In the genomic region with DNA sequence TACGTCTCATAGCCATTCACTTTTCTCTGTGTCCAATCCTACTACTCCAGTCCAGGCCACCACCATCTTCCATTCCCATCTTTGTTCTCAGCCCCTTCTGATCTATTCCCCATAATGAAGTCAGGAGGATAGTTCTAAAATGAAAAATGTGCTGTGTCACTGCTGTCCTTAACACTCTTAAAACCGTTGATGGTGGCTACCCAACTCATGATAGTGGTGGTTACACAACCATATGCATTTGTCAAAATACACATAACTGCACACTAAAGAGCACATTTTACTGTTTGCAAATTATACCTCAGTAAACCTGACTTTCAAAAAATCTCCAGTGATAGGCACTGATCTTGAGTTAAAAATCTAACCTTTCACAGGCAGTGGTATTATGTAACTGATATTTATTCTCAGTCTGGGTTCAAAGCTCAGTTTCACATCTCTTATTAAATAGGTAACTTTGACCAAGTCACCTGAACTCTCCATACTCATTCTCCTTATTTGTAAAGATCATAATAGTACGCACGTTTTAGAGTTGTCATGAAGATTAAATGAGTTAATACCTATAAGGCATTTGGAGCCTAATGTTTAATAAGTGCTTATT, we compare ENCODE assay signal across 1 cellular context.
A peak's percentile ranks its signal among the peaks of the same experiment; 100 is the strongest.
TF ChIP-seq lines count a peak whose summit lies in the region.

No MANE protein-coding gene starts in this region.

TF ChIP-seq in K562, 482 proteins besides CTCF, POLR2A, EP300 and RAD21 (continued from another document and continues in another):
- TF ChIP-seq, protein P1, sequence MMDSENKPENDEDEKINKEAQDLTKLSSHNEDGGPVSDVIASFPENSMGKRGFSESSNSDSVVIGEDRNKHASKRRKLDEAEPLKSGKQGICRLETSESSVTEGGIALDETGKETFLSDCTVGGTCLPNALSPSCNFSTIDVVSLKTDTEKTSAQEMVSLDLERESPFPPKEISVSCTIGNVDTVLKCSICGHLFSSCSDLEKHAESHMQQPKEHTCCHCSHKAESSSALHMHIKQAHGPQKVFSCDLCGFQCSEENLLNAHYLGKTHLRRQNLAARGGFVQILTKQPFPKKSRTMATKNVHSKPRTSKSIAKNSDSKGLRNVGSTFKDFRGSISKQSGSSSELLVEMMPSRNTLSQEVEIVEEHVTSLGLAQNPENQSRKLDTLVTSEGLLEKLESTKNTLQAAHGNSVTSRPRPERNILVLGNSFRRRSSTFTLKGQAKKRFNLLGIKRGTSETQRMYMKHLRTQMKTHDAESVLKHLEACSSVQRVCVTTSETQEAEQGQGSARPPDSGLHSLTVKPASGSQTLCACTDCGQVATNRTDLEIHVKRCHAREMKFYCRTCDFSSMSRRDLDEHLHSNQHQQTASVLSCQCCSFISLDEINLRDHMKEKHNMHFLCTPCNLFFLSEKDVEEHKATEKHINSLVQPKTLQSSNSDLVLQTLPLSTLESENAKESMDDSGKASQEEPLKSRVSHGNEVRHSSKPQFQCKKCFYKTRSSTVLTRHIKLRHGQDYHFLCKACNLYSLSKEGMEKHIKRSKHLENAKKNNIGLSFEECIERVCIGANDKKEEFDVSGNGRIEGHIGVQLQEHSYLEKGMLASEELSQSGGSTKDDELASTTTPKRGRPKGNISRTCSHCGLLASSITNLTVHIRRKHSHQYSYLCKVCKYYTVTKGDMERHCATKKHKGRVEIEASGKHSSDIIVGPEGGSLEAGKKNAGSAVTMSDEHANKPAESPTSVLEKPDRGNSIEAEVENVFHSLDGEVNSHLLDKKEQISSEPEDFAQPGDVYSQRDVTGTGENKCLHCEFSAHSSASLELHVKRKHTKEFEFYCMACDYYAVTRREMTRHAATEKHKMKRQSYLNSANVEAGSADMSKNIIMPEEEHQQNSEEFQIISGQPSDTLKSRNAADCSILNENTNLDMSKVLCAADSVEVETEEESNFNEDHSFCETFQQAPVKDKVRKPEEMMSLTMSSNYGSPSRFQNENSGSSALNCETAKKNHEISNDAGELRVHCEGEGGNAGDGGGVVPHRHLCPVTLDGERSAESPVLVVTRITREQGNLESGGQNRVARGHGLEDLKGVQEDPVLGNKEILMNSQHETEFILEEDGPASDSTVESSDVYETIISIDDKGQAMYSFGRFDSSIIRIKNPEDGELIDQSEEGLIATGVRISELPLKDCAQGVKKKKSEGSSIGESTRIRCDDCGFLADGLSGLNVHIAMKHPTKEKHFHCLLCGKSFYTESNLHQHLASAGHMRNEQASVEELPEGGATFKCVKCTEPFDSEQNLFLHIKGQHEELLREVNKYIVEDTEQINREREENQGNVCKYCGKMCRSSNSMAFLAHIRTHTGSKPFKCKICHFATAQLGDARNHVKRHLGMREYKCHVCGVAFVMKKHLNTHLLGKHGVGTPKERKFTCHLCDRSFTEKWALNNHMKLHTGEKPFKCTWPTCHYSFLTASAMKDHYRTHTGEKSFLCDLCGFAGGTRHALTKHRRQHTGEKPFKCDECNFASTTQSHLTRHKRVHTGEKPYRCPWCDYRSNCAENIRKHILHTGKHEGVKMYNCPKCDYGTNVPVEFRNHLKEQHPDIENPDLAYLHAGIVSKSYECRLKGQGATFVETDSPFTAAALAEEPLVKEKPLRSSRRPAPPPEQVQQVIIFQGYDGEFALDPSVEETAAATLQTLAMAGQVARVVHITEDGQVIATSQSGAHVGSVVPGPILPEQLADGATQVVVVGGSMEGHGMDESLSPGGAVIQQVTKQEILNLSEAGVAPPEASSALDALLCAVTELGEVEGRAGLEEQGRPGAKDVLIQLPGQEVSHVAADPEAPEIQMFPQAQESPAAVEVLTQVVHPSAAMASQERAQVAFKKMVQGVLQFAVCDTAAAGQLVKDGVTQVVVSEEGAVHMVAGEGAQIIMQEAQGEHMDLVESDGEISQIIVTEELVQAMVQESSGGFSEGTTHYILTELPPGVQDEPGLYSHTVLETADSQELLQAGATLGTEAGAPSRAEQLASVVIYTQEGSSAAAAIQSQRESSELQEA (IDR thresholded peaks at IDR 0.05; ENCODE audit: low read depth) = no peak
- no peak for TF ChIP-seq PCBP2 (IDR thresholded peaks at IDR 0.05; ENCODE audit: low read depth, low read length, poor library complexity, severe bottlenecking)
- TF ChIP-seq, protein P2, sequence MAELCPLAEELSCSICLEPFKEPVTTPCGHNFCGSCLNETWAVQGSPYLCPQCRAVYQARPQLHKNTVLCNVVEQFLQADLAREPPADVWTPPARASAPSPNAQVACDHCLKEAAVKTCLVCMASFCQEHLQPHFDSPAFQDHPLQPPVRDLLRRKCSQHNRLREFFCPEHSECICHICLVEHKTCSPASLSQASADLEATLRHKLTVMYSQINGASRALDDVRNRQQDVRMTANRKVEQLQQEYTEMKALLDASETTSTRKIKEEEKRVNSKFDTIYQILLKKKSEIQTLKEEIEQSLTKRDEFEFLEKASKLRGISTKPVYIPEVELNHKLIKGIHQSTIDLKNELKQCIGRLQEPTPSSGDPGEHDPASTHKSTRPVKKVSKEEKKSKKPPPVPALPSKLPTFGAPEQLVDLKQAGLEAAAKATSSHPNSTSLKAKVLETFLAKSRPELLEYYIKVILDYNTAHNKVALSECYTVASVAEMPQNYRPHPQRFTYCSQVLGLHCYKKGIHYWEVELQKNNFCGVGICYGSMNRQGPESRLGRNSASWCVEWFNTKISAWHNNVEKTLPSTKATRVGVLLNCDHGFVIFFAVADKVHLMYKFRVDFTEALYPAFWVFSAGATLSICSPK (IDR thresholded peaks at IDR 0.05; ENCODE audit: borderline replicate concordance) = no peak
- TF ChIP-seq, protein P3, sequence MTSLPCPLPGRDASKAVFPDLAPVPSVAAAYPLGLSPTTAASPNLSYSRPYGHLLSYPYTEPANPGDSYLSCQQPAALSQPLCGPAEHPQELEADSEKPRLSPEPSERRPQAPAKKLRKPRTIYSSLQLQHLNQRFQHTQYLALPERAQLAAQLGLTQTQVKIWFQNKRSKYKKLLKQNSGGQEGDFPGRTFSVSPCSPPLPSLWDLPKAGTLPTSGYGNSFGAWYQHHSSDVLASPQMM (CRISPR knock-in tag; IDR thresholded peaks at IDR 0.05) = no peak
- no peak for TF ChIP-seq NFATC3 (IDR thresholded peaks at IDR 0.05)
- no peak for TF ChIP-seq TAF15 (IDR thresholded peaks at IDR 0.05; ENCODE audit: low read depth, low read length)
- peak; percentile 75; the same call in 1 of the 2 replicates for TF ChIP-seq MAFF (IDR thresholded peaks at IDR 0.05; ENCODE audit: low read length)
- TF ChIP-seq, protein P4, sequence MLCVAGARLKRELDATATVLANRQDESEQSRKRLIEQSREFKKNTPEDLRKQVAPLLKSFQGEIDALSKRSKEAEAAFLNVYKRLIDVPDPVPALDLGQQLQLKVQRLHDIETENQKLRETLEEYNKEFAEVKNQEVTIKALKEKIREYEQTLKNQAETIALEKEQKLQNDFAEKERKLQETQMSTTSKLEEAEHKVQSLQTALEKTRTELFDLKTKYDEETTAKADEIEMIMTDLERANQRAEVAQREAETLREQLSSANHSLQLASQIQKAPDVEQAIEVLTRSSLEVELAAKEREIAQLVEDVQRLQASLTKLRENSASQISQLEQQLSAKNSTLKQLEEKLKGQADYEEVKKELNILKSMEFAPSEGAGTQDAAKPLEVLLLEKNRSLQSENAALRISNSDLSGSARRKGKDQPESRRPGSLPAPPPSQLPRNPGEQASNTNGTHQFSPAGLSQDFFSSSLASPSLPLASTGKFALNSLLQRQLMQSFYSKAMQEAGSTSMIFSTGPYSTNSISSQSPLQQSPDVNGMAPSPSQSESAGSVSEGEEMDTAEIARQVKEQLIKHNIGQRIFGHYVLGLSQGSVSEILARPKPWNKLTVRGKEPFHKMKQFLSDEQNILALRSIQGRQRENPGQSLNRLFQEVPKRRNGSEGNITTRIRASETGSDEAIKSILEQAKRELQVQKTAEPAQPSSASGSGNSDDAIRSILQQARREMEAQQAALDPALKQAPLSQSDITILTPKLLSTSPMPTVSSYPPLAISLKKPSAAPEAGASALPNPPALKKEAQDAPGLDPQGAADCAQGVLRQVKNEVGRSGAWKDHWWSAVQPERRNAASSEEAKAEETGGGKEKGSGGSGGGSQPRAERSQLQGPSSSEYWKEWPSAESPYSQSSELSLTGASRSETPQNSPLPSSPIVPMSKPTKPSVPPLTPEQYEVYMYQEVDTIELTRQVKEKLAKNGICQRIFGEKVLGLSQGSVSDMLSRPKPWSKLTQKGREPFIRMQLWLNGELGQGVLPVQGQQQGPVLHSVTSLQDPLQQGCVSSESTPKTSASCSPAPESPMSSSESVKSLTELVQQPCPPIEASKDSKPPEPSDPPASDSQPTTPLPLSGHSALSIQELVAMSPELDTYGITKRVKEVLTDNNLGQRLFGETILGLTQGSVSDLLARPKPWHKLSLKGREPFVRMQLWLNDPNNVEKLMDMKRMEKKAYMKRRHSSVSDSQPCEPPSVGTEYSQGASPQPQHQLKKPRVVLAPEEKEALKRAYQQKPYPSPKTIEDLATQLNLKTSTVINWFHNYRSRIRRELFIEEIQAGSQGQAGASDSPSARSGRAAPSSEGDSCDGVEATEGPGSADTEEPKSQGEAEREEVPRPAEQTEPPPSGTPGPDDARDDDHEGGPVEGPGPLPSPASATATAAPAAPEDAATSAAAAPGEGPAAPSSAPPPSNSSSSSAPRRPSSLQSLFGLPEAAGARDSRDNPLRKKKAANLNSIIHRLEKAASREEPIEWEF (CRISPR knock-in tag; IDR thresholded peaks at IDR 0.05) = no peak
- TF ChIP-seq NBN (IDR thresholded peaks at IDR 0.05; ENCODE audit: low read depth) = no peak
- no peak for TF ChIP-seq FIP1L1 (IDR thresholded peaks at IDR 0.05; ENCODE audit: low read depth, low read length, poor library complexity, severe bottlenecking)
- no peak for TF ChIP-seq ZNF212 (CRISPR knock-in tag; IDR thresholded peaks at IDR 0.05)
- no peak for TF ChIP-seq DACH1 (IDR thresholded peaks at IDR 0.05; ENCODE audit: partially characterized antibody)
- no peak for TF ChIP-seq ZNF780A (CRISPR knock-in tag; IDR thresholded peaks at IDR 0.05)
- TF ChIP-seq, protein P5, sequence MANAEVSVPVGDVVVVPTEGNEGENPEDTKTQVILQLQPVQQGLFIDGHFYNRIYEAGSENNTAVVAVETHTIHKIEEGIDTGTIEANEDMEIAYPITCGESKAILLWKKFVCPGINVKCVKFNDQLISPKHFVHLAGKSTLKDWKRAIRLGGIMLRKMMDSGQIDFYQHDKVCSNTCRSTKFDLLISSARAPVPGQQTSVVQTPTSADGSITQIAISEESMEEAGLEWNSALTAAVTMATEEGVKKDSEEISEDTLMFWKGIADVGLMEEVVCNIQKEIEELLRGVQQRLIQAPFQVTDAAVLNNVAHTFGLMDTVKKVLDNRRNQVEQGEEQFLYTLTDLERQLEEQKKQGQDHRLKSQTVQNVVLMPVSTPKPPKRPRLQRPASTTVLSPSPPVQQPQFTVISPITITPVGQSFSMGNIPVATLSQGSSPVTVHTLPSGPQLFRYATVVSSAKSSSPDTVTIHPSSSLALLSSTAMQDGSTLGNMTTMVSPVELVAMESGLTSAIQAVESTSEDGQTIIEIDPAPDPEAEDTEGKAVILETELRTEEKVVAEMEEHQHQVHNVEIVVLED (CRISPR knock-in tag; IDR thresholded peaks at IDR 0.05) = no peak
- no peak for TF ChIP-seq RBFOX2 (IDR thresholded peaks at IDR 0.05; ENCODE audit: low read depth, low read length)
- TF ChIP-seq, protein P6, sequence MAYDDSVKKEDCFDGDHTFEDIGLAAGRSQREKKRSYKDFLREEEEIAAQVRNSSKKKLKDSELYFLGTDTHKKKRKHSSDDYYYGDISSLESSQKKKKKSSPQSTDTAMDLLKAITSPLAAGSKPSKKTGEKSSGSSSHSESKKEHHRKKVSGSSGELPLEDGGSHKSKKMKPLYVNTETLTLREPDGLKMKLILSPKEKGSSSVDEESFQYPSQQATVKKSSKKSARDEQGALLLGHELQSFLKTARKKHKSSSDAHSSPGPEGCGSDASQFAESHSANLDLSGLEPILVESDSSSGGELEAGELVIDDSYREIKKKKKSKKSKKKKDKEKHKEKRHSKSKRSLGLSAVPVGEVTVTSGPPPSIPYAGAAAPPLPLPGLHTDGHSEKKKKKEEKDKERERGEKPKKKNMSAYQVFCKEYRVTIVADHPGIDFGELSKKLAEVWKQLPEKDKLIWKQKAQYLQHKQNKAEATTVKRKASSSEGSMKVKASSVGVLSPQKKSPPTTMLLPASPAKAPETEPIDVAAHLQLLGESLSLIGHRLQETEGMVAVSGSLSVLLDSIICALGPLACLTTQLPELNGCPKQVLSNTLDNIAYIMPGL (CRISPR knock-in tag; IDR thresholded peaks at IDR 0.05) = no peak
- TF ChIP-seq ZNF184 (CRISPR knock-in tag; IDR thresholded peaks at IDR 0.05) = no peak
- TF ChIP-seq, protein P7, sequence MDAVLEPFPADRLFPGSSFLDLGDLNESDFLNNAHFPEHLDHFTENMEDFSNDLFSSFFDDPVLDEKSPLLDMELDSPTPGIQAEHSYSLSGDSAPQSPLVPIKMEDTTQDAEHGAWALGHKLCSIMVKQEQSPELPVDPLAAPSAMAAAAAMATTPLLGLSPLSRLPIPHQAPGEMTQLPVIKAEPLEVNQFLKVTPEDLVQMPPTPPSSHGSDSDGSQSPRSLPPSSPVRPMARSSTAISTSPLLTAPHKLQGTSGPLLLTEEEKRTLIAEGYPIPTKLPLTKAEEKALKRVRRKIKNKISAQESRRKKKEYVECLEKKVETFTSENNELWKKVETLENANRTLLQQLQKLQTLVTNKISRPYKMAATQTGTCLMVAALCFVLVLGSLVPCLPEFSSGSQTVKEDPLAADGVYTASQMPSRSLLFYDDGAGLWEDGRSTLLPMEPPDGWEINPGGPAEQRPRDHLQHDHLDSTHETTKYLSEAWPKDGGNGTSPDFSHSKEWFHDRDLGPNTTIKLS (IDR thresholded peaks at IDR 0.05; ENCODE audit: borderline replicate concordance, low read depth) = no peak
- no peak for TF ChIP-seq RBM14 (IDR thresholded peaks at IDR 0.05; ENCODE audit: borderline replicate concordance, insufficient read depth, low read depth, low read length)
- peak; percentile 82 for TF ChIP-seq ZNF707 (CRISPR knock-in tag; conservative IDR thresholded peaks at IDR 0.05)
- no peak for TF ChIP-seq BACH1 (tag; IDR thresholded peaks at IDR 0.05)
- TF ChIP-seq NFE2L1 (tag; IDR thresholded peaks at IDR 0.05; ENCODE audit: borderline replicate concordance, low read depth) = peak; percentile 88
- TF ChIP-seq, protein P8, sequence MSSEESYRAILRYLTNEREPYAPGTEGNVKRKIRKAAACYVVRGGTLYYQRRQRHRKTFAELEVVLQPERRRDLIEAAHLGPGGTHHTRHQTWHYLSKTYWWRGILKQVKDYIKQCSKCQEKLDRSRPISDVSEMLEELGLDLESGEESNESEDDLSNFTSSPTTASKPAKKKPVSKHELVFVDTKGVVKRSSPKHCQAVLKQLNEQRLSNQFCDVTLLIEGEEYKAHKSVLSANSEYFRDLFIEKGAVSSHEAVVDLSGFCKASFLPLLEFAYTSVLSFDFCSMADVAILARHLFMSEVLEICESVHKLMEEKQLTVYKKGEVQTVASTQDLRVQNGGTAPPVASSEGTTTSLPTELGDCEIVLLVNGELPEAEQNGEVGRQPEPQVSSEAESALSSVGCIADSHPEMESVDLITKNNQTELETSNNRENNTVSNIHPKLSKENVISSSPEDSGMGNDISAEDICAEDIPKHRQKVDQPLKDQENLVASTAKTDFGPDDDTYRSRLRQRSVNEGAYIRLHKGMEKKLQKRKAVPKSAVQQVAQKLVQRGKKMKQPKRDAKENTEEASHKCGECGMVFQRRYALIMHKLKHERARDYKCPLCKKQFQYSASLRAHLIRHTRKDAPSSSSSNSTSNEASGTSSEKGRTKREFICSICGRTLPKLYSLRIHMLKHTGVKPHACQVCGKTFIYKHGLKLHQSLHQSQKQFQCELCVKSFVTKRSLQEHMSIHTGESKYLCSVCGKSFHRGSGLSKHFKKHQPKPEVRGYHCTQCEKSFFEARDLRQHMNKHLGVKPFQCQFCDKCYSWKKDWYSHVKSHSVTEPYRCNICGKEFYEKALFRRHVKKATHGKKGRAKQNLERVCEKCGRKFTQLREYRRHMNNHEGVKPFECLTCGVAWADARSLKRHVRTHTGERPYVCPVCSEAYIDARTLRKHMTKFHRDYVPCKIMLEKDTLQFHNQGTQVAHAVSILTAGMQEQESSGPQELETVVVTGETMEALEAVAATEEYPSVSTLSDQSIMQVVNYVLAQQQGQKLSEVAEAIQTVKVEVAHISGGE (CRISPR knock-in tag; IDR thresholded peaks at IDR 0.05) = 0 out of 6 replicates have a peak, but pooled peaks of 1 of the 3 experiments have one; percentile 21
